In the genomic region with DNA sequence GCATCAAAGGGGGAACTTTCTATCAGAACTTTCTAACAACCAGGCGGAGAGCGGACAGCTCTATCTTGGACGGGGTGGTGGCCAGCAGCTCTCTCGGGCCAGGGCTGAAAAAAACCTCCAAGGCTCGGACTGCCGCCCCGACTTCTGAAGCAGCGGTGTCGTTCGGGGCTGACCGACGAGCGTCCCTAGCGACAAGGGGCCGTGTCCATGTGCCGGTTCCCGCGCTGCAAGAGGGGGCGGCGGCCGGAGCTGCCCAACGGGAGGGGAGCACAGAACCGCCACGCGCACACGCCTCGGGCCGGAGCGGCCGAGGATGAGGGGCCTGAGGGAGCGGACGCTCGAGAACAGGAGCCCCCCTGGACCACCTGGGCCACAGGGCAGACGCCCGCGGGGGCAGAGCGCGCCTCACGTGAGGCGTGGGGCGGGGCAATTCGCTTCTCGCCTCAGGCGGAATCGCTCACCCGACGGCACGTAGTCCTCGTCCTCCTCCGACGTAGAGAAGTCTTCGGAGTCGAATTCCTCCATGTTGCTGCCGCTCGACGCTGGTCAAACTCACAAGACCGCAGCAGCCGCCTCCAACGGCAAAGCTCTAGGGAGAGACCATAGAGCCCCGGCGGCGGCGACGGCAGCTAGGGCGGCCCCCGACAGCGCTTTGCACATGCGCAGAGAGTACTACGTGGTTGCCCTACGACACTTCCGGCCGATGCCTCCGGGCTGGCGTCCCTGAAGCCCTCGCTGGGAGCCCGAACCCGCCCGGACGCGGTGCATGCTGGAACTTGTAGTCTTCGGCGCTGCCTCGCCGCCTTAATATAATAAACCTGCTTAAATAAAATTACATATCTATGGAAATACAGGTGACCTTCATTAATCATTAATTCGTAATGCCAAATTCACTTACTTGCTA, we compare ENCODE assay signal across 1 cellular context.
TF ChIP-seq lines count a peak whose summit lies in the region.

A gene (minus strand): TSS at position 676 of the 904 bp plus-strand sequence. CDS start 151 bp downstream, at position 525.

TF ChIP-seq in WTC11, 78 proteins besides CTCF, POLR2A, EP300 and RAD21 (continued from another document and continues in another):
- TF ChIP-seq, protein P1, sequence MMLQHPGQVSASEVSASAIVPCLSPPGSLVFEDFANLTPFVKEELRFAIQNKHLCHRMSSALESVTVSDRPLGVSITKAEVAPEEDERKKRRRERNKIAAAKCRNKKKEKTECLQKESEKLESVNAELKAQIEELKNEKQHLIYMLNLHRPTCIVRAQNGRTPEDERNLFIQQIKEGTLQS (CRISPR knock-in tag; conservative IDR thresholded peaks at IDR 0.05), result no peak
- TF ChIP-seq, protein P2, sequence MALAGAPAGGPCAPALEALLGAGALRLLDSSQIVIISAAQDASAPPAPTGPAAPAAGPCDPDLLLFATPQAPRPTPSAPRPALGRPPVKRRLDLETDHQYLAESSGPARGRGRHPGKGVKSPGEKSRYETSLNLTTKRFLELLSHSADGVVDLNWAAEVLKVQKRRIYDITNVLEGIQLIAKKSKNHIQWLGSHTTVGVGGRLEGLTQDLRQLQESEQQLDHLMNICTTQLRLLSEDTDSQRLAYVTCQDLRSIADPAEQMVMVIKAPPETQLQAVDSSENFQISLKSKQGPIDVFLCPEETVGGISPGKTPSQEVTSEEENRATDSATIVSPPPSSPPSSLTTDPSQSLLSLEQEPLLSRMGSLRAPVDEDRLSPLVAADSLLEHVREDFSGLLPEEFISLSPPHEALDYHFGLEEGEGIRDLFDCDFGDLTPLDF (CRISPR knock-in tag; IDR thresholded peaks at IDR 0.05), result peak; percentile 93; the same call in 1 of the 2 replicates
- TF ChIP-seq, protein P3, sequence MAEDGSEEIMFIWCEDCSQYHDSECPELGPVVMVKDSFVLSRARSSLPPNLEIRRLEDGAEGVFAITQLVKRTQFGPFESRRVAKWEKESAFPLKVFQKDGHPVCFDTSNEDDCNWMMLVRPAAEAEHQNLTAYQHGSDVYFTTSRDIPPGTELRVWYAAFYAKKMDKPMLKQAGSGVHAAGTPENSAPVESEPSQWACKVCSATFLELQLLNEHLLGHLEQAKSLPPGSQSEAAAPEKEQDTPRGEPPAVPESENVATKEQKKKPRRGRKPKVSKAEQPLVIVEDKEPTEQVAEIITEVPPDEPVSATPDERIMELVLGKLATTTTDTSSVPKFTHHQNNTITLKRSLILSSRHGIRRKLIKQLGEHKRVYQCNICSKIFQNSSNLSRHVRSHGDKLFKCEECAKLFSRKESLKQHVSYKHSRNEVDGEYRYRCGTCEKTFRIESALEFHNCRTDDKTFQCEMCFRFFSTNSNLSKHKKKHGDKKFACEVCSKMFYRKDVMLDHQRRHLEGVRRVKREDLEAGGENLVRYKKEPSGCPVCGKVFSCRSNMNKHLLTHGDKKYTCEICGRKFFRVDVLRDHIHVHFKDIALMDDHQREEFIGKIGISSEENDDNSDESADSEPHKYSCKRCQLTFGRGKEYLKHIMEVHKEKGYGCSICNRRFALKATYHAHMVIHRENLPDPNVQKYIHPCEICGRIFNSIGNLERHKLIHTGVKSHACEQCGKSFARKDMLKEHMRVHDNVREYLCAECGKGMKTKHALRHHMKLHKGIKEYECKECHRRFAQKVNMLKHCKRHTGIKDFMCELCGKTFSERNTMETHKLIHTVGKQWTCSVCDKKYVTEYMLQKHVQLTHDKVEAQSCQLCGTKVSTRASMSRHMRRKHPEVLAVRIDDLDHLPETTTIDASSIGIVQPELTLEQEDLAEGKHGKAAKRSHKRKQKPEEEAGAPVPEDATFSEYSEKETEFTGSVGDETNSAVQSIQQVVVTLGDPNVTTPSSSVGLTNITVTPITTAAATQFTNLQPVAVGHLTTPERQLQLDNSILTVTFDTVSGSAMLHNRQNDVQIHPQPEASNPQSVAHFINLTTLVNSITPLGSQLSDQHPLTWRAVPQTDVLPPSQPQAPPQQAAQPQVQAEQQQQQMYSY (CRISPR knock-in tag; IDR thresholded peaks at IDR 0.05), result peak; percentile 31; the same call in 1 of the 2 replicates
- TF ChIP-seq ATF1 (CRISPR knock-in tag; IDR thresholded peaks at IDR 0.05) (peak; percentile 83), CREB1 (CRISPR knock-in tag; IDR thresholded peaks at IDR 0.05) (0 out of 2 replicates have a peak, but pooled peaks have one; percentile 39), ZNF138 (CRISPR knock-in tag; conservative IDR thresholded peaks at IDR 0.05) (0 out of 2 replicates have a peak, but pooled peaks have one; percentile 56), ZNF317 (CRISPR knock-in tag; IDR thresholded peaks at IDR 0.05; ENCODE audit: borderline replicate concordance, low read depth) (no peak; the same call in 1 of the 2 replicates), MYBL2 (CRISPR knock-in tag; IDR thresholded peaks at IDR 0.05) (peak; percentile 64; the same call in 1 of the 2 replicates), NR2C2 (CRISPR knock-in tag; IDR thresholded peaks at IDR 0.05) (peak; percentile 75; the same call in 1 of the 2 replicates), SP1 (CRISPR knock-in tag; conservative IDR thresholded peaks at IDR 0.05) (peak; percentile 61)
- TF ChIP-seq, protein P4, sequence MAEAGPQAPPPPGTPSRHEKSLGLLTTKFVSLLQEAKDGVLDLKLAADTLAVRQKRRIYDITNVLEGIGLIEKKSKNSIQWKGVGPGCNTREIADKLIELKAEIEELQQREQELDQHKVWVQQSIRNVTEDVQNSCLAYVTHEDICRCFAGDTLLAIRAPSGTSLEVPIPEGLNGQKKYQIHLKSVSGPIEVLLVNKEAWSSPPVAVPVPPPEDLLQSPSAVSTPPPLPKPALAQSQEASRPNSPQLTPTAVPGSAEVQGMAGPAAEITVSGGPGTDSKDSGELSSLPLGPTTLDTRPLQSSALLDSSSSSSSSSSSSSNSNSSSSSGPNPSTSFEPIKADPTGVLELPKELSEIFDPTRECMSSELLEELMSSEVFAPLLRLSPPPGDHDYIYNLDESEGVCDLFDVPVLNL (CRISPR knock-in tag; IDR thresholded peaks at IDR 0.05; ENCODE audit: borderline replicate concordance, low read depth), result peak; percentile 95
- TF ChIP-seq, protein P5, sequence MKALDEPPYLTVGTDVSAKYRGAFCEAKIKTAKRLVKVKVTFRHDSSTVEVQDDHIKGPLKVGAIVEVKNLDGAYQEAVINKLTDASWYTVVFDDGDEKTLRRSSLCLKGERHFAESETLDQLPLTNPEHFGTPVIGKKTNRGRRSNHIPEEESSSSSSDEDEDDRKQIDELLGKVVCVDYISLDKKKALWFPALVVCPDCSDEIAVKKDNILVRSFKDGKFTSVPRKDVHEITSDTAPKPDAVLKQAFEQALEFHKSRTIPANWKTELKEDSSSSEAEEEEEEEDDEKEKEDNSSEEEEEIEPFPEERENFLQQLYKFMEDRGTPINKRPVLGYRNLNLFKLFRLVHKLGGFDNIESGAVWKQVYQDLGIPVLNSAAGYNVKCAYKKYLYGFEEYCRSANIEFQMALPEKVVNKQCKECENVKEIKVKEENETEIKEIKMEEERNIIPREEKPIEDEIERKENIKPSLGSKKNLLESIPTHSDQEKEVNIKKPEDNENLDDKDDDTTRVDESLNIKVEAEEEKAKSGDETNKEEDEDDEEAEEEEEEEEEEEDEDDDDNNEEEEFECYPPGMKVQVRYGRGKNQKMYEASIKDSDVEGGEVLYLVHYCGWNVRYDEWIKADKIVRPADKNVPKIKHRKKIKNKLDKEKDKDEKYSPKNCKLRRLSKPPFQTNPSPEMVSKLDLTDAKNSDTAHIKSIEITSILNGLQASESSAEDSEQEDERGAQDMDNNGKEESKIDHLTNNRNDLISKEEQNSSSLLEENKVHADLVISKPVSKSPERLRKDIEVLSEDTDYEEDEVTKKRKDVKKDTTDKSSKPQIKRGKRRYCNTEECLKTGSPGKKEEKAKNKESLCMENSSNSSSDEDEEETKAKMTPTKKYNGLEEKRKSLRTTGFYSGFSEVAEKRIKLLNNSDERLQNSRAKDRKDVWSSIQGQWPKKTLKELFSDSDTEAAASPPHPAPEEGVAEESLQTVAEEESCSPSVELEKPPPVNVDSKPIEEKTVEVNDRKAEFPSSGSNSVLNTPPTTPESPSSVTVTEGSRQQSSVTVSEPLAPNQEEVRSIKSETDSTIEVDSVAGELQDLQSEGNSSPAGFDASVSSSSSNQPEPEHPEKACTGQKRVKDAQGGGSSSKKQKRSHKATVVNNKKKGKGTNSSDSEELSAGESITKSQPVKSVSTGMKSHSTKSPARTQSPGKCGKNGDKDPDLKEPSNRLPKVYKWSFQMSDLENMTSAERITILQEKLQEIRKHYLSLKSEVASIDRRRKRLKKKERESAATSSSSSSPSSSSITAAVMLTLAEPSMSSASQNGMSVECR (CRISPR knock-in tag; IDR thresholded peaks at IDR 0.05; ENCODE audit: borderline replicate concordance), result peak; percentile 96
- TF ChIP-seq, protein P6, sequence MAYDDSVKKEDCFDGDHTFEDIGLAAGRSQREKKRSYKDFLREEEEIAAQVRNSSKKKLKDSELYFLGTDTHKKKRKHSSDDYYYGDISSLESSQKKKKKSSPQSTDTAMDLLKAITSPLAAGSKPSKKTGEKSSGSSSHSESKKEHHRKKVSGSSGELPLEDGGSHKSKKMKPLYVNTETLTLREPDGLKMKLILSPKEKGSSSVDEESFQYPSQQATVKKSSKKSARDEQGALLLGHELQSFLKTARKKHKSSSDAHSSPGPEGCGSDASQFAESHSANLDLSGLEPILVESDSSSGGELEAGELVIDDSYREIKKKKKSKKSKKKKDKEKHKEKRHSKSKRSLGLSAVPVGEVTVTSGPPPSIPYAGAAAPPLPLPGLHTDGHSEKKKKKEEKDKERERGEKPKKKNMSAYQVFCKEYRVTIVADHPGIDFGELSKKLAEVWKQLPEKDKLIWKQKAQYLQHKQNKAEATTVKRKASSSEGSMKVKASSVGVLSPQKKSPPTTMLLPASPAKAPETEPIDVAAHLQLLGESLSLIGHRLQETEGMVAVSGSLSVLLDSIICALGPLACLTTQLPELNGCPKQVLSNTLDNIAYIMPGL (CRISPR knock-in tag; IDR thresholded peaks at IDR 0.05), result peak; percentile 54; the same call in 1 of the 2 replicates
- TF ChIP-seq, protein P7, sequence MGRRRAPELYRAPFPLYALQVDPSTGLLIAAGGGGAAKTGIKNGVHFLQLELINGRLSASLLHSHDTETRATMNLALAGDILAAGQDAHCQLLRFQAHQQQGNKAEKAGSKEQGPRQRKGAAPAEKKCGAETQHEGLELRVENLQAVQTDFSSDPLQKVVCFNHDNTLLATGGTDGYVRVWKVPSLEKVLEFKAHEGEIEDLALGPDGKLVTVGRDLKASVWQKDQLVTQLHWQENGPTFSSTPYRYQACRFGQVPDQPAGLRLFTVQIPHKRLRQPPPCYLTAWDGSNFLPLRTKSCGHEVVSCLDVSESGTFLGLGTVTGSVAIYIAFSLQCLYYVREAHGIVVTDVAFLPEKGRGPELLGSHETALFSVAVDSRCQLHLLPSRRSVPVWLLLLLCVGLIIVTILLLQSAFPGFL (CRISPR knock-in tag; IDR thresholded peaks at IDR 0.05; ENCODE audit: borderline replicate concordance), result peak; percentile 90; the same call in 1 of the 2 replicates
- TF ChIP-seq, protein P8, sequence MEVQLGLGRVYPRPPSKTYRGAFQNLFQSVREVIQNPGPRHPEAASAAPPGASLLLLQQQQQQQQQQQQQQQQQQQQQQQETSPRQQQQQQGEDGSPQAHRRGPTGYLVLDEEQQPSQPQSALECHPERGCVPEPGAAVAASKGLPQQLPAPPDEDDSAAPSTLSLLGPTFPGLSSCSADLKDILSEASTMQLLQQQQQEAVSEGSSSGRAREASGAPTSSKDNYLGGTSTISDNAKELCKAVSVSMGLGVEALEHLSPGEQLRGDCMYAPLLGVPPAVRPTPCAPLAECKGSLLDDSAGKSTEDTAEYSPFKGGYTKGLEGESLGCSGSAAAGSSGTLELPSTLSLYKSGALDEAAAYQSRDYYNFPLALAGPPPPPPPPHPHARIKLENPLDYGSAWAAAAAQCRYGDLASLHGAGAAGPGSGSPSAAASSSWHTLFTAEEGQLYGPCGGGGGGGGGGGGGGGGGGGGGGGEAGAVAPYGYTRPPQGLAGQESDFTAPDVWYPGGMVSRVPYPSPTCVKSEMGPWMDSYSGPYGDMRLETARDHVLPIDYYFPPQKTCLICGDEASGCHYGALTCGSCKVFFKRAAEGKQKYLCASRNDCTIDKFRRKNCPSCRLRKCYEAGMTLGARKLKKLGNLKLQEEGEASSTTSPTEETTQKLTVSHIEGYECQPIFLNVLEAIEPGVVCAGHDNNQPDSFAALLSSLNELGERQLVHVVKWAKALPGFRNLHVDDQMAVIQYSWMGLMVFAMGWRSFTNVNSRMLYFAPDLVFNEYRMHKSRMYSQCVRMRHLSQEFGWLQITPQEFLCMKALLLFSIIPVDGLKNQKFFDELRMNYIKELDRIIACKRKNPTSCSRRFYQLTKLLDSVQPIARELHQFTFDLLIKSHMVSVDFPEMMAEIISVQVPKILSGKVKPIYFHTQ (CRISPR knock-in tag; IDR thresholded peaks at IDR 0.05), result no peak
- TF ChIP-seq, protein P9, sequence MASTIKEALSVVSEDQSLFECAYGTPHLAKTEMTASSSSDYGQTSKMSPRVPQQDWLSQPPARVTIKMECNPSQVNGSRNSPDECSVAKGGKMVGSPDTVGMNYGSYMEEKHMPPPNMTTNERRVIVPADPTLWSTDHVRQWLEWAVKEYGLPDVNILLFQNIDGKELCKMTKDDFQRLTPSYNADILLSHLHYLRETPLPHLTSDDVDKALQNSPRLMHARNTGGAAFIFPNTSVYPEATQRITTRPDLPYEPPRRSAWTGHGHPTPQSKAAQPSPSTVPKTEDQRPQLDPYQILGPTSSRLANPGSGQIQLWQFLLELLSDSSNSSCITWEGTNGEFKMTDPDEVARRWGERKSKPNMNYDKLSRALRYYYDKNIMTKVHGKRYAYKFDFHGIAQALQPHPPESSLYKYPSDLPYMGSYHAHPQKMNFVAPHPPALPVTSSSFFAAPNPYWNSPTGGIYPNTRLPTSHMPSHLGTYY (CRISPR knock-in tag; IDR thresholded peaks at IDR 0.05), result no peak
- TF ChIP-seq, protein P10, sequence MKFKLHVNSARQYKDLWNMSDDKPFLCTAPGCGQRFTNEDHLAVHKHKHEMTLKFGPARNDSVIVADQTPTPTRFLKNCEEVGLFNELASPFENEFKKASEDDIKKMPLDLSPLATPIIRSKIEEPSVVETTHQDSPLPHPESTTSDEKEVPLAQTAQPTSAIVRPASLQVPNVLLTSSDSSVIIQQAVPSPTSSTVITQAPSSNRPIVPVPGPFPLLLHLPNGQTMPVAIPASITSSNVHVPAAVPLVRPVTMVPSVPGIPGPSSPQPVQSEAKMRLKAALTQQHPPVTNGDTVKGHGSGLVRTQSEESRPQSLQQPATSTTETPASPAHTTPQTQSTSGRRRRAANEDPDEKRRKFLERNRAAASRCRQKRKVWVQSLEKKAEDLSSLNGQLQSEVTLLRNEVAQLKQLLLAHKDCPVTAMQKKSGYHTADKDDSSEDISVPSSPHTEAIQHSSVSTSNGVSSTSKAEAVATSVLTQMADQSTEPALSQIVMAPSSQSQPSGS (CRISPR knock-in tag; IDR thresholded peaks at IDR 0.05; ENCODE audit: borderline replicate concordance, low read depth), result no peak
- TF ChIP-seq, protein P11, sequence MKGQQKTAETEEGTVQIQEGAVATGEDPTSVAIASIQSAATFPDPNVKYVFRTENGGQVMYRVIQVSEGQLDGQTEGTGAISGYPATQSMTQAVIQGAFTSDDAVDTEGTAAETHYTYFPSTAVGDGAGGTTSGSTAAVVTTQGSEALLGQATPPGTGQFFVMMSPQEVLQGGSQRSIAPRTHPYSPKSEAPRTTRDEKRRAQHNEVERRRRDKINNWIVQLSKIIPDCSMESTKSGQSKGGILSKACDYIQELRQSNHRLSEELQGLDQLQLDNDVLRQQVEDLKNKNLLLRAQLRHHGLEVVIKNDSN (CRISPR knock-in tag; IDR thresholded peaks at IDR 0.05), result peak; percentile 92
- TF ChIP-seq, protein P12, sequence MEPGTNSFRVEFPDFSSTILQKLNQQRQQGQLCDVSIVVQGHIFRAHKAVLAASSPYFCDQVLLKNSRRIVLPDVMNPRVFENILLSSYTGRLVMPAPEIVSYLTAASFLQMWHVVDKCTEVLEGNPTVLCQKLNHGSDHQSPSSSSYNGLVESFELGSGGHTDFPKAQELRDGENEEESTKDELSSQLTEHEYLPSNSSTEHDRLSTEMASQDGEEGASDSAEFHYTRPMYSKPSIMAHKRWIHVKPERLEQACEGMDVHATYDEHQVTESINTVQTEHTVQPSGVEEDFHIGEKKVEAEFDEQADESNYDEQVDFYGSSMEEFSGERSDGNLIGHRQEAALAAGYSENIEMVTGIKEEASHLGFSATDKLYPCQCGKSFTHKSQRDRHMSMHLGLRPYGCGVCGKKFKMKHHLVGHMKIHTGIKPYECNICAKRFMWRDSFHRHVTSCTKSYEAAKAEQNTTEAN (CRISPR knock-in tag; IDR thresholded peaks at IDR 0.05), result peak; percentile 79
